In the genomic region with DNA sequence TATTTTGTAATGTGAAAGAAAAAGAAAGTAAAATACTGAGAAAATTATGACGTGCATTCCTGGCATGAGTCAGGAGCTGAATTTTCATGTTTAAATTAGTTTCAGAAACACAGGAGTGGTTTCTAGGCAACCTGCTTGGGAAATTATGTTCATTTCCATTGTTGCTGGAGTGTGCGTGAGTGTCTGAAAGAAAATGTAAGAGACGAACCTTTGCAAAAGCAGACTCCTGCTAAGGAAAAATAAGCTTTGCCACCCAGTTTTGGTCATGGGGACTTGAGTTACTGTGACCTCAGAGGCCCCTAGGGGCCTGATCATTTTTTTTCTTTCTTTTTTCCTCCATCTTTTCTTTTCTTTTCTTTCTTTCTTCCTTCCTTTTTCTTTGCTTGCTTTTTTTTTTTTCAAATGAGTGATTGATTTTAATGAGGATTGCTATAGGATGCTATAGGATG, we compare ENCODE assay signal across 8 cellular contexts. TPM values are rescaled to one million over a fixed set of nuclear protein-coding genes. Genes with fewer than 3 reads are reported as not detected.
DNase-seq lines count a peak whose midpoint lies in the region; ATAC-seq, FAIRE-seq and TF ChIP-seq lines count a peak whose summit lies in the region.

No MANE protein-coding gene starts in this region.

- no peaks in the 10 kb centered on the region for H3K27me3 ChIP-seq in SU-DHL-6 (ENCODE audit: low read length)
- H3K27me3 ChIP-seq in endothelial cell of umbilical vein (ENCODE audit: control insufficient read depth in 2 of 2, insufficient read depth in 2 of 2, low read length in 2 of 2), result no peaks in the 10 kb centered on the region

- POLR2A ChIA-PET in endothelial cell of umbilical vein (lab: Charles Lee), result interaction anchor here (0.7 to 1.8 kb wide), 3 partner anchors 259 to 789 kb away, joined by 3 to 5 read pairs (median 4); a partner anchor contains a TSS

- no peaks in the 10 kb centered on the region for H3K9me3 Mint-ChIP-seq in progenitor cell of endocrine pancreas (ENCODE audit: low read depth)

- no peak for TF ChIP-seq POLR2A in endothelial cell of umbilical vein (IDR thresholded peaks at IDR 0.05; ENCODE audit: low read depth, low read length)

- DNase-seq in AG20443 (ENCODE audit: low spot score) (peak; percentile 66), endothelial cell of umbilical vein (ENCODE audit: low read depth, low spot score) (peak; percentile 92), progenitor cell of endocrine pancreas (ENCODE audit: low spot score, unreplicated experiment) (no peak), AML-193 (lab: John Stamatoyannopoulos, UW) (no peak)

- dilution Hi-C loops in endothelial cell of umbilical vein (cut with MboI; ENCODE audit: extremely low pct_ligation_motif_present, low sequenced_read_pairs), result no loop called here

- H3K27ac ChIP-seq in SU-DHL-6 (ENCODE audit: low read depth, low read length) (no peak overlapping the region), endothelial cell of umbilical vein (ENCODE audit: insufficient read depth, low read depth, low read length) (peak overlapping the region; percentile 95)

- H3K36me3 Mint-ChIP-seq in progenitor cell of endocrine pancreas (ENCODE audit: insufficient read depth), result no peaks in the 10 kb centered on the region

- no peaks in the 10 kb centered on the region for H3K9me1 ChIP-seq in endothelial cell of umbilical vein (replicated peaks; ENCODE audit: control insufficient read depth, extremely low read depth, insufficient read depth, low read length)

- peak overlapping the region; percentile 65 for H3K4me2 ChIP-seq in SU-DHL-6 (ENCODE audit: low read depth, low read length, poor library complexity, severe bottlenecking)
- H3K4me2 ChIP-seq in endothelial cell of umbilical vein (ENCODE audit: insufficient read depth, low read length), result peak overlapping the region; percentile 88

- peak overlapping the region; percentile 18 for H3K4me3 ChIP-seq in SU-DHL-6 (ENCODE audit: insufficient read depth, low read length, poor library complexity, severe bottlenecking)
- peak overlapping the region in 1 of 3 experiments; percentile 49 for H3K4me3 ChIP-seq in endothelial cell of umbilical vein (replicated peaks in 1 of 3; ENCODE audit: insufficient read depth in 1 of 3, low read depth in 1 of 3, low read length in 3 of 3)

- H3K4me1 Mint-ChIP-seq in progenitor cell of endocrine pancreas (ENCODE audit: low read depth), result peaks cover 30% of the 10 kb centered on the region

- H3K27ac Mint-ChIP-seq in progenitor cell of endocrine pancreas, result peak overlapping the region; percentile 90

- intact Hi-C loops in endothelial cell of umbilical vein (cut with micrococcal nuclease), result loop anchor here (1.0 to 5.0 kb wide), 6 partner anchors 62 to 790 kb away; a partner anchor contains a TSS

- H3K9me2 ChIP-seq in SU-DHL-6 (replicated peaks; ENCODE audit: insufficient read depth, low read length), result no peaks in the 10 kb centered on the region

- H2AFZ ChIP-seq in SU-DHL-6 (ENCODE audit: low read depth, low read length, severe bottlenecking), result peak overlapping the region; percentile 87
- H2AFZ ChIP-seq in endothelial cell of umbilical vein (ENCODE audit: low read depth, low read length), result peak overlapping the region; percentile 9

- CTCF ChIA-PET in endothelial cell of umbilical vein (lab: Charles Lee), result interaction anchor here (0.7 to 2.6 kb wide), 40 partner anchors 9 to 847 kb away, joined by 3 to 135 read pairs (median 5); a partner anchor contains a TSS

- H3K9me3 ChIP-seq in SU-DHL-6 (ENCODE audit: insufficient read depth, low read length) (no peaks in the 10 kb centered on the region), endothelial cell of umbilical vein (replicated peaks; ENCODE audit: control insufficient read depth, insufficient read depth, low read length) (no peaks in the 10 kb centered on the region)

- ATAC-seq in GM21723 (IDR thresholded peaks at IDR 0.05; ENCODE audit: unreplicated experiment) (peak; percentile 58), HG02571 (IDR thresholded peaks at IDR 0.05; ENCODE audit: unreplicated experiment) (no peak), HG02973 (IDR thresholded peaks at IDR 0.05; ENCODE audit: unreplicated experiment) (no peak)

- H3K4me1 ChIP-seq in endothelial cell of umbilical vein (ENCODE audit: control insufficient read depth, extremely low read depth, insufficient read depth, low read length), result peaks cover 20% of the 10 kb centered on the region

- 0 out of 2 replicates have a peak, but pooled peaks cover 3% of the 10 kb centered on the region for H3F3A ChIP-seq in SU-DHL-6 (ENCODE audit: insufficient read depth)

- H4K20me1 ChIP-seq in SU-DHL-6 (ENCODE audit: low read depth, low read length) (no peaks in the 10 kb centered on the region), endothelial cell of umbilical vein (replicated peaks; ENCODE audit: control insufficient read depth, extremely low read depth, insufficient read depth, low read length) (no peaks in the 10 kb centered on the region)

- no peak for TF ChIP-seq CTCF in SU-DHL-6 (IDR thresholded peaks at IDR 0.05; ENCODE audit: insufficient read depth, low read length, poor library complexity, severe bottlenecking)
- TF ChIP-seq CTCF in endothelial cell of umbilical vein (IDR thresholded peaks at IDR 0.05; ENCODE audit: extremely low read depth in 1 of 2, insufficient read depth in 1 of 2, low read depth in 1 of 2, low read length in 2 of 2), result no peak
- TF ChIP-seq CTCF in progenitor cell of endocrine pancreas (IDR thresholded peaks at IDR 0.05; ENCODE audit: unreplicated experiment), result no peak

- H3K79me2 ChIP-seq in SU-DHL-6 (ENCODE audit: insufficient read depth, low read length), result no peaks in the 10 kb centered on the region
- H3K79me2 ChIP-seq in endothelial cell of umbilical vein (ENCODE audit: control insufficient read depth, insufficient read depth, low read length), result no peaks in the 10 kb centered on the region

- no peak overlapping the region for H3K4me3 Mint-ChIP-seq in progenitor cell of endocrine pancreas (ENCODE audit: low read depth)

- H3K9ac ChIP-seq in SU-DHL-6 (ENCODE audit: low read length) (peak overlapping the region; percentile 35), endothelial cell of umbilical vein (replicated peaks; ENCODE audit: extremely low read depth, insufficient read depth, low read length) (peak overlapping the region; percentile 96)

- FAIRE-seq in endothelial cell of umbilical vein (lab: Jason Lieb, UNC), result no peak

- no TSS peak for BruUV-seq in endothelial cell of umbilical vein (replicated peaks; lab: Mats Ljungman, UMichigan)

- no peaks in the 10 kb centered on the region for H3K27me3 Mint-ChIP-seq in progenitor cell of endocrine pancreas

- no peaks in the 10 kb centered on the region for H3K36me3 ChIP-seq in SU-DHL-6 (ENCODE audit: low read length)
- H3K36me3 ChIP-seq in endothelial cell of umbilical vein (ENCODE audit: control insufficient read depth in 2 of 2, extremely low read depth in 1 of 2, insufficient read depth in 2 of 2, low read length in 2 of 2), result no peaks in the 10 kb centered on the region

TF ChIP-seq in endothelial cell of umbilical vein, 7 proteins besides CTCF, POLR2A, EP300 and RAD21:
- peak; percentile 74 for TF ChIP-seq JUN (IDR thresholded peaks at IDR 0.05; ENCODE audit: borderline replicate concordance, insufficient read depth, insufficient read length, low read depth)
- TF ChIP-seq FOS (IDR thresholded peaks at IDR 0.05; ENCODE audit: borderline replicate concordance, insufficient read depth, low read length), result peak; percentile 38
- TF ChIP-seq POLR2AphosphoS5 (IDR thresholded peaks at IDR 0.05; ENCODE audit: insufficient read depth, low read depth, low read length), result no peak

RNA-seq across cellular contexts. Expression of a gene that starts 18.8 kb away (rescaled TPM):
- total RNA-seq in endothelial cell of umbilical vein (not detected in 2 replicates), progenitor cell of endocrine pancreas (0.22 and 0.43 TPM in 2 replicates)
- polyA plus RNA-seq in endothelial cell of umbilical vein, result not detected in 2 replicates
- polyA plus RNA-seq in endothelial cell of umbilical vein (2011; cell fraction: cytosol; rRNA removed), result not detected in 2 replicates
- not detected in 2 replicates for polyA plus RNA-seq in endothelial cell of umbilical vein (2011; cell fraction: nucleus; rRNA removed)
- not detected in 2 replicates for polyA plus RNA-seq in endothelial cell of umbilical vein (2012)
- not detected in 2 replicates for polyA minus RNA-seq in endothelial cell of umbilical vein
- polyA minus RNA-seq in endothelial cell of umbilical vein (2011; cell fraction: cytosol; rRNA and poly(A)+ RNA removed), result 32.4 TPM
- not detected in 2 replicates for polyA minus RNA-seq in endothelial cell of umbilical vein (2011; cell fraction: nucleus; rRNA and poly(A)+ RNA removed)

Comparison
In these comparisons a context has a peak if more than half of its experiments do, and no peak if none do; other contexts are left out.
1. DNase-seq: peak in AG20443 (single experiment) and endothelial cell of umbilical vein (single experiment); none in progenitor cell of endocrine pancreas (single experiment) and AML-193 (0 of 2).